Comparison of ENCODE assay signal across 9 cellular contexts in genomic region chr14:69682607-69683263, GRCh38.
DNase-seq lines count a peak whose midpoint lies in the region; ATAC-seq and TF ChIP-seq lines count a peak whose summit lies in the region.
"Had no signal": no experiment of that assay in that cellular context is flagged by ENCODE, and none has a peak within 500 bp of the region (broad histone marks: within the 10 kb centered on the region; RNA-seq: fewer than 3 reads in every experiment).

No MANE protein-coding gene starts in this region.

- no peaks in the 10 kb centered on the region for H3K27me3 Mint-ChIP-seq in progenitor cell of endocrine pancreas

- ATAC-seq in GM18502 (IDR thresholded peaks at IDR 0.05; ENCODE audit: poor library complexity, unreplicated experiment) (peak; percentile 38), sciatic nerve (peak; percentile 53), HG03175 (IDR thresholded peaks at IDR 0.05; ENCODE audit: unreplicated experiment) (no peak)

- H3K36me3 Mint-ChIP-seq in progenitor cell of endocrine pancreas (ENCODE audit: insufficient read depth) = peaks cover 4% of the 10 kb centered on the region

- no peaks in the 10 kb centered on the region for H3K9me3 Mint-ChIP-seq in progenitor cell of endocrine pancreas (ENCODE audit: low read depth)

- peaks cover 9% of the 10 kb centered on the region for H3K4me1 Mint-ChIP-seq in progenitor cell of endocrine pancreas (ENCODE audit: low read depth)

- intact Hi-C loops in sciatic nerve (cut with DNase I) = no loop called here

- no peak overlapping the region for H3K27ac Mint-ChIP-seq in progenitor cell of endocrine pancreas

- no peak for TF ChIP-seq CTCF in progenitor cell of endocrine pancreas (IDR thresholded peaks at IDR 0.05; ENCODE audit: unreplicated experiment)

- DNase-seq in RPMI7951 (ENCODE audit: low read depth) (peak; percentile 12), epidermal melanocyte (ENCODE audit: insufficient read length, low spot score) (peak; percentile 34), sciatic nerve (ENCODE audit: low spot score) (no peak), putamen (ENCODE audit: low spot score) (no peak), progenitor cell of endocrine pancreas (ENCODE audit: low spot score, unreplicated experiment) (no peak)
- DNase-seq: activated CD4-positive, CD25-positive, alpha-beta regulatory T cell; NCI-H1092 treated with DMSO at 0.1 percent for 48 hours had no signal

- no peak overlapping the region for H3K4me3 Mint-ChIP-seq in progenitor cell of endocrine pancreas (ENCODE audit: low read depth)

Comparison
In these comparisons a context has a peak if more than half of its experiments do, and no peak if none do; other contexts are left out.
1. DNase-seq: peak in RPMI7951 (single experiment) and epidermal melanocyte (single experiment); none in sciatic nerve (single experiment), putamen (single experiment) and progenitor cell of endocrine pancreas (single experiment).